ENCODE assay signal across 1 cellular context in the genomic region with DNA sequence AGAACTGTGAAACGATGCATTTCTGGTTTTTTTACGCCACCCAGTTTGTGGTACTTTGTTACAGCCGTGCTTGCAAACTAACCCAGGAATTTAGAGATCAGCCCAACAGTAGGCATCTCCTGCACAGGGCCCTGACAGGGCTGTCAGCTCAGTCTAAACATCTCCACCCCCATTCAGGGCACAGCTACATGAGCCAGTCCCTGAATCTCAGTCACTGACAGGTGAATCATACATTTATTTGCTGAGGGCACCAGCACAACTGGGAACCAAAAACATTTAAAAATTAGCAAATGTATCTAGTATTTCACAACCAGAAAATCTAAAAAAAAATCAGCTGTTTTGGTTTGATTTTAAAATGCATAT.
TF ChIP-seq lines count a peak whose summit lies in the region.

No MANE protein-coding gene starts in this region.

TF ChIP-seq in H1, 55 proteins besides CTCF, POLR2A, EP300 and RAD21:
- TF ChIP-seq TAF7 (optimal IDR thresholded peaks at IDR 0.05; ENCODE audit: borderline replicate concordance, low read depth, low read length) (no peak), GTF2F1 (IDR thresholded peaks at IDR 0.05; ENCODE audit: borderline replicate concordance, low read depth, low read length) (no peak), SAP30 (IDR thresholded peaks at IDR 0.05; ENCODE audit: insufficient read depth, insufficient replicate concordance, low read length) (no peak), ASH2L (IDR thresholded peaks at IDR 0.05; ENCODE audit: low read length) (no peak), YY1 (IDR thresholded peaks at IDR 0.05; ENCODE audit: low read depth, low read length) (no peak), RNF2 (IDR thresholded peaks at IDR 0.05; ENCODE audit: borderline replicate concordance, low read depth, low read length, missing control alignments, poor library complexity, severe bottlenecking) (no peak), CREB1 (IDR thresholded peaks at IDR 0.05) (no peak), KDM1A (IDR thresholded peaks at IDR 0.05; ENCODE audit: borderline replicate concordance, low read length) (no peak), NANOG (IDR thresholded peaks at IDR 0.05; ENCODE audit: insufficient read depth, low read depth, low read length, poor library complexity, severe bottlenecking) (no peak), BACH1 (IDR thresholded peaks at IDR 0.05; ENCODE audit: low read length) (no peak), TAF1 (IDR thresholded peaks at IDR 0.05; ENCODE audit: low read depth, low read length) (no peak), TCF12 (IDR thresholded peaks at IDR 0.05; ENCODE audit: low read depth, low read length) (no peak), USF2 (IDR thresholded peaks at IDR 0.05; ENCODE audit: low read length) (no peak), SUZ12 (IDR thresholded peaks at IDR 0.05; ENCODE audit: low read length) (no peak), KDM5A (IDR thresholded peaks at IDR 0.05; ENCODE audit: low read length) (no peak), CTBP2 (IDR thresholded peaks at IDR 0.05; ENCODE audit: borderline replicate concordance, insufficient read depth, insufficient read length, low read length) (no peak), TEAD4 (IDR thresholded peaks at IDR 0.05; ENCODE audit: low read depth, low read length) (no peak), SIX5 (IDR thresholded peaks at IDR 0.05; ENCODE audit: low read depth, low read length) (no peak)
